In genomic region chr21:34020005-34020847, GRCh38 we compare ENCODE assay signal across 8 cellular contexts. TPM values are rescaled to one million over a fixed set of nuclear protein-coding genes. Genes with fewer than 3 reads are reported as not detected.
DNase-seq lines count a peak whose midpoint lies in the region; ATAC-seq and TF ChIP-seq lines count a peak whose summit lies in the region.

No MANE protein-coding gene starts in this region.

- H3K4me3 ChIP-seq in colonic mucosa: no peak overlapping the region

- peak overlapping the region; percentile 23 to 50 for H3K27ac Mint-ChIP-seq in T-cell
- H3K27ac Mint-ChIP-seq in activated CD4-positive, alpha-beta T cell treated with anti-CD3 and anti-CD28 coated beads, Interleukin-2, amount 10 ng/mL, durations not matched to agents 7 days and 5 days: no peak overlapping the region

- H3K4me1 Mint-ChIP-seq in T-cell: peaks cover 15 to 28% (median 18%) of the 10 kb centered on the region in 3 donors
- peaks cover 31% of the 10 kb centered on the region for H3K4me1 Mint-ChIP-seq in activated CD4-positive, alpha-beta T cell treated with anti-CD3 and anti-CD28 coated beads, Interleukin-2, amount 10 ng/mL, durations not matched to agents 7 days and 5 days

- intact Hi-C loops in colonic mucosa (cut with DNase I): no loop called here

- H3K9me3 ChIP-seq in colonic mucosa: no peaks in the 10 kb centered on the region

- H3K27ac ChIP-seq in colonic mucosa: no peak overlapping the region

- H3K27me3 Mint-ChIP-seq in T-cell: no peaks in the 10 kb centered on the region
- no peaks in the 10 kb centered on the region for H3K27me3 Mint-ChIP-seq in activated CD4-positive, alpha-beta T cell treated with anti-CD3 and anti-CD28 coated beads, Interleukin-2, amount 10 ng/mL, durations not matched to agents 7 days and 5 days

- CTCF ChIA-PET in T-cell (lab: Charles Lee): no interaction called here
- CTCF ChIA-PET in activated CD4-positive, alpha-beta T cell treated with anti-CD3 and anti-CD28 coated beads, Interleukin-2, amount 10 ng/mL, durations not matched to agents 7 days and 5 days (lab: Charles Lee): interaction anchor here (0.8 to 1.4 kb wide), 3 partner anchors 8 to 96 kb away, joined by 3 read pairs; no protein-coding TSS in a partner anchor

- no peak for TF ChIP-seq CTCF in colonic mucosa (IDR thresholded peaks at IDR 0.05)

- ATAC-seq in GM19438 (IDR thresholded peaks at IDR 0.05; ENCODE audit: low read depth, unreplicated experiment) (peak; percentile 43), HG03558 (IDR thresholded peaks at IDR 0.05; ENCODE audit: extremely low read depth, unreplicated experiment) (peak; percentile 21), T-cell (replicated peaks in 1 of 4) (peak in 1 of 4 experiments; percentile 35)
- peak; percentile 28 for ATAC-seq in stimulated activated naive CD8-positive, alpha-beta T cell treated with anti-CD3 and anti-CD28 coated beads, Interleukin-15, Interleukin-2, amounts not matched to agents 100 U/mL and 50 U/mL, for 24 hours

- H3K9ac ChIP-seq in colonic mucosa (ENCODE audit: low read depth in 2 of 2, low read length in 2 of 2): no peak overlapping the region

- no peaks in the 10 kb centered on the region for H3K27me3 ChIP-seq in colonic mucosa

- peaks cover 3% of the 10 kb centered on the region for H3K4me1 ChIP-seq in colonic mucosa

- no peaks in the 10 kb centered on the region for H3K36me3 Mint-ChIP-seq in T-cell
- peaks cover 15% of the 10 kb centered on the region for H3K36me3 Mint-ChIP-seq in activated CD4-positive, alpha-beta T cell treated with anti-CD3 and anti-CD28 coated beads, Interleukin-2, amount 10 ng/mL, durations not matched to agents 7 days and 5 days (ENCODE audit: low read depth)

- peaks cover 0 to 3% (median 0%) of the 10 kb centered on the region in 3 donors for H3K9me3 Mint-ChIP-seq in T-cell
- peaks cover 22% of the 10 kb centered on the region for H3K9me3 Mint-ChIP-seq in activated CD4-positive, alpha-beta T cell treated with anti-CD3 and anti-CD28 coated beads, Interleukin-2, amount 10 ng/mL, durations not matched to agents 7 days and 5 days

- POLR2A ChIA-PET in T-cell (lab: Charles Lee): no interaction called here
- POLR2A ChIA-PET in activated CD4-positive, alpha-beta T cell treated with anti-CD3 and anti-CD28 coated beads, Interleukin-2, amount 10 ng/mL, durations not matched to agents 7 days and 5 days (lab: Charles Lee): no interaction called here

- DNase-seq in DMS 273 treated with DMSO at 0.1 percent for 48 hours (lab: John Stamatoyannopoulos, UW) (peak; percentile 98), T-cell (peak in 1 of 34 experiments; percentile 12), colonic mucosa (no peak)
- no peak for DNase-seq in stimulated activated naive CD8-positive, alpha-beta T cell treated with anti-CD3 and anti-CD28 coated beads, Interleukin-15, Interleukin-2, amounts not matched to agents 100 U/mL and 50 U/mL, for 24 hours
- no peak for DNase-seq in activated CD4-positive, alpha-beta T cell treated with anti-CD3 and anti-CD28 coated beads, Interleukin-2, amount 10 ng/mL, durations not matched to agents 7 days and 5 days
- no peak for DNase-seq in NK-92 treated with Interleukin-12 subunit alpha and Interleukin-12 subunit beta, amount 100 ng/mL, for 24 hours (lab: John Stamatoyannopoulos, UW)

- no peaks in the 10 kb centered on the region for H3K36me3 ChIP-seq in colonic mucosa

- H3K4me3 Mint-ChIP-seq in T-cell: no peak overlapping the region
- H3K4me3 Mint-ChIP-seq in activated CD4-positive, alpha-beta T cell treated with anti-CD3 and anti-CD28 coated beads, Interleukin-2, amount 10 ng/mL, durations not matched to agents 7 days and 5 days: no peak overlapping the region

RNA-seq across cellular contexts. Expression of gene MRPS6, which starts 53.2 kb away (rescaled TPM):
- total RNA-seq in T-cell (10 to 100 TPM; 29.0 to 98.1 (median 75.0) TPM), colonic mucosa (10 to 100 TPM; 66.6 to 76.9 TPM)
- 10 to 100 TPM; 77.8 to 88.2 TPM for total RNA-seq in activated CD4-positive, alpha-beta T cell treated with anti-CD3 and anti-CD28 coated beads, Interleukin-2, amount 10 ng/mL, durations not matched to agents 7 days and 5 days

RNA-seq across cellular contexts. Expression of gene SLC5A3, which starts 53.2 kb away (rescaled TPM):
- total RNA-seq in T-cell (10 to 100 TPM in 4 of 5 donors, 1 to 10 TPM in 1; 7.6 to 38.5 (median 25.4) TPM), colonic mucosa (10 to 100 TPM; 20.1 to 28.6 TPM)
- 10 to 100 TPM; 23.9 to 24.0 TPM for total RNA-seq in activated CD4-positive, alpha-beta T cell treated with anti-CD3 and anti-CD28 coated beads, Interleukin-2, amount 10 ng/mL, durations not matched to agents 7 days and 5 days
